In genomic region chr13:98653471-98653985, GRCh38 we compare ENCODE assay signal across 8 cellular contexts.
DNase-seq lines count a peak whose midpoint lies in the region; ATAC-seq lines count a peak whose summit lies in the region.

No MANE protein-coding gene starts in this region.

- no peaks in the 10 kb centered on the region for H3K36me3 ChIP-seq in mucosa of rectum (ENCODE audit: control insufficient read depth in 2 of 2, insufficient read depth in 2 of 2, low read length in 2 of 2)

- peak; percentile 91 for ATAC-seq in GM19452 (IDR thresholded peaks at IDR 0.05; ENCODE audit: unreplicated experiment)
- peak; percentile 80 for ATAC-seq in HG03565 (IDR thresholded peaks at IDR 0.05; ENCODE audit: unreplicated experiment)

- no peak overlapping the region for H3K4me3 ChIP-seq in mucosa of rectum (ENCODE audit: low read length in 2 of 2)

- peak overlapping the region in 1 of 2 donors; percentile 41 for H3K9ac ChIP-seq in mucosa of rectum (ENCODE audit: low read depth in 1 of 2, low read length in 2 of 2)

- DNase-seq in COR-L47 (lab: John Stamatoyannopoulos, UW) (peak; percentile 78), NOMO-1 (lab: John Stamatoyannopoulos, UW; ENCODE audit: unreplicated experiment in 2 of 2) (peak; percentile 27 to 33), epidermal melanocyte (ENCODE audit: insufficient read length, low spot score) (peak; percentile 88)
- peak; percentile 27 for DNase-seq in activated CD8-positive, alpha-beta memory T cell treated with anti-CD3 and anti-CD28 coated beads, Interleukin-2, amount 50 U/mL, for 1 hour (ENCODE audit: extremely low read depth)
- DNase-seq in stimulated activated CD8-positive, alpha-beta memory T cell treated with anti-CD3 and anti-CD28 coated beads, Interleukin-4, amount 100 ng/mL, for 48 hours, result peak; percentile 84

- no peaks in the 10 kb centered on the region for H3K27me3 ChIP-seq in mucosa of rectum (ENCODE audit: control insufficient read depth in 2 of 2, insufficient read depth in 2 of 2, low read length in 2 of 2)

- peaks cover 13 to 40% of the 10 kb centered on the region in 2 donors for H3K4me1 ChIP-seq in mucosa of rectum (ENCODE audit: control insufficient read depth in 2 of 2, insufficient read depth in 2 of 2, low read length in 2 of 2)

- H3K9me3 ChIP-seq in mucosa of rectum (ENCODE audit: control insufficient read depth in 2 of 2, low read length in 2 of 2), result no peaks in the 10 kb centered on the region

- H3K27ac ChIP-seq in mucosa of rectum (ENCODE audit: low read depth in 2 of 2, low read length in 2 of 2), result peak overlapping the region; percentile 3 to 16

Comparison
In these comparisons a context has a peak if more than half of its experiments do, and no peak if none do; other contexts are left out.
1. DNase-seq: peak in every context shown above with its lines; median percentile 88 in epidermal melanocyte; 84 in stimulated activated CD8-positive, alpha-beta memory T cell treated with anti-CD3 and anti-CD28 coated beads, Interleukin-4, amount 100 ng/mL, for 48 hours; 78 in COR-L47; 30 in NOMO-1; 27 in activated CD8-positive, alpha-beta memory T cell treated with anti-CD3 and anti-CD28 coated beads, Interleukin-2, amount 50 U/mL, for 1 hour.